In genomic region chr7:137985253-137985896, GRCh38 we compare ENCODE assay signal across 1 cellular context.
TF ChIP-seq lines count a peak whose summit lies in the region.

No MANE protein-coding gene starts in this region.

TF ChIP-seq in GM12878, 131 proteins besides CTCF, POLR2A, EP300 and RAD21 (continued from another document):
- TF ChIP-seq STAT3 (IDR thresholded peaks at IDR 0.05; ENCODE audit: low read depth, low read length) = no peak
- TF ChIP-seq CEBPB (IDR thresholded peaks at IDR 0.05; ENCODE audit: borderline replicate concordance in 1 of 2, low read depth in 2 of 2, low read length in 2 of 2) = no peak
- no peak for TF ChIP-seq BCLAF1 (IDR thresholded peaks at IDR 0.05)
- no peak for TF ChIP-seq PML (IDR thresholded peaks at IDR 0.05; ENCODE audit: low read length)
- TF ChIP-seq ETV6 (conservative IDR thresholded peaks at IDR 0.05 in 1 of 2, IDR thresholded peaks at IDR 0.05 in 1 of 2; ENCODE audit: borderline replicate concordance in 1 of 2, low read depth in 1 of 2) = no peak
- no peak for TF ChIP-seq SUZ12 (IDR thresholded peaks at IDR 0.05; ENCODE audit: unreplicated experiment)
- TF ChIP-seq PAX5 (IDR thresholded peaks at IDR 0.05; ENCODE audit: borderline replicate concordance, low read depth, low read length) = no peak; the same call in 1 of the 2 replicates
- peak; percentile 83; the same call in 1 of the 2 replicates for TF ChIP-seq IKZF1 (conservative IDR thresholded peaks at IDR 0.05)
- no peak for TF ChIP-seq CHD1 (IDR thresholded peaks at IDR 0.05; ENCODE audit: low read depth, low read length)
